ENCODE assay signal across 25 cellular contexts in the genomic region with DNA sequence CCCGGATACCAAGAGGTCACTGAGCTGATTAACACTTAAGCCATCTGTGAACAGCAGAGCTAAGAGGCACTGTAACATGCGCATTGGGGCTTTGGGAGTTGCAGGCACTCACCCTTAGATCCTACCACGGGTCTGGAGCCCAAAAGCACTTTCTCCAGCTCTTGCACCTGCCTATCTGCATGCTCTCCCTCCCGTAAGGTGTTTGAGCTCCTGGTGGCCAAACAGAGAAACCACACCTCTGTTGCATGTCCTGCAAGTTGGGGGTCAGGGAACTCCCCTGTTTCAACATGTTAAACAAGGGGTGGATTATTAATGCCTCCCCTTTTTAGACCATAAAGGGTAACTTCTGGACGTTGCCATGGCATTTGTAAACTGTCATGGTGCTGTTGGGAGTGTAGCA. TPM values are rescaled to one million over a fixed set of nuclear protein-coding genes. Genes with fewer than 3 reads are reported as not detected.
A peak's percentile ranks its signal among the peaks of the same experiment; 100 is the strongest.
DNase-seq lines count a peak whose midpoint lies in the region; ATAC-seq and TF ChIP-seq lines count a peak whose summit lies in the region.
"Had no signal": no experiment of that assay in that cellular context is flagged by ENCODE, and none has a peak within 500 bp of the region (broad histone marks: within the 10 kb centered on the region; RNA-seq: fewer than 3 reads in every experiment).

No MANE protein-coding gene starts in this region.

- H3K4me3 ChIP-seq in GM23338 (no peak overlapping the region), WERI-Rb-1 (ENCODE audit: low read depth, low read length) (no peak overlapping the region), esophagus muscularis mucosa (no peak overlapping the region), Karpas-422 (ENCODE audit: low read length) (no peak overlapping the region)
- H3K4me3 ChIP-seq: SJCRH30 had no signal

- TF ChIP-seq POLR2A in esophagus muscularis mucosa (IDR thresholded peaks at IDR 0.05; ENCODE audit: low read depth) = no peak

- H3K27ac Mint-ChIP-seq in GM23338 (no peak overlapping the region), glutamatergic neuron (ENCODE audit: unreplicated experiment) (no peak overlapping the region)
- H3K27ac Mint-ChIP-seq: CD14-positive monocyte, T-helper 17 cell had no signal

- H3K4me1 Mint-ChIP-seq in GM23338 (no peaks in the 10 kb centered on the region), glutamatergic neuron (ENCODE audit: low read depth, unreplicated experiment) (no peaks in the 10 kb centered on the region)
- H3K4me1 Mint-ChIP-seq: CD14-positive monocyte; CD8-positive, alpha-beta memory T cell had no signal

- H3K4me2 ChIP-seq in GM23338 (no peak overlapping the region), Karpas-422 (ENCODE audit: low read depth, low read length, poor library complexity, severe bottlenecking) (no peak overlapping the region)

- ATAC-seq in GM23338 = no peak
- no peak for ATAC-seq in GM19467 (IDR thresholded peaks at IDR 0.05; ENCODE audit: unreplicated experiment)
- ATAC-seq: SK-N-SH treated with all-trans-retinoic acid at 6 μM for 48 hours, T-helper 17 cell had no signal

- no peaks in the 10 kb centered on the region for H3F3A ChIP-seq in GM23338 (replicated peaks; ENCODE audit: low read depth)

- DNase-seq in DMS53 (lab: John Stamatoyannopoulos, UW) (peak; percentile 8), DMS53 treated with DMSO at 0.1 percent for 48 hours (lab: John Stamatoyannopoulos, UW; ENCODE audit: unreplicated experiment) (no peak), GM23338 (ENCODE audit: low spot score) (peak; percentile 9), WERI-Rb-1 (peak; percentile 74), glutamatergic neuron (no peak), esophagus muscularis mucosa (ENCODE audit: extremely low spot score) (no peak), Karpas-422 (no peak)
- DNase-seq: BE2C; CD8-positive, alpha-beta memory T cell; DMS 273 treated with DMSO at 0.1 percent for 48 hours; DND-41; H7; MV-4-11; NCI-H2029; NCI-H446 treated with DMSO at 0.1 percent for 48 hours; NCI-H526; SJCRH30; T-helper 17 cell had no signal

- H3K9ac ChIP-seq in Karpas-422 (ENCODE audit: low read length) = no peak overlapping the region

- intact Hi-C loops in esophagus muscularis mucosa (cut with DNase I) = no loop called here

- H3K27me3 Mint-ChIP-seq in GM23338 (ENCODE audit: insufficient read depth, low read depth, poor library complexity) (no peaks in the 10 kb centered on the region), glutamatergic neuron (ENCODE audit: unreplicated experiment) (peaks cover 3% of the 10 kb centered on the region)

- no peaks in the 10 kb centered on the region for H3K27me3 ChIP-seq in GM23338 (ENCODE audit: insufficient read depth)
- H3K27me3 ChIP-seq in WERI-Rb-1 (ENCODE audit: insufficient read depth, low read depth, severe bottlenecking) = no peaks in the 10 kb centered on the region
- H3K27me3 ChIP-seq in esophagus muscularis mucosa = no peaks in the 10 kb centered on the region
- H3K27me3 ChIP-seq in Karpas-422 (ENCODE audit: low read length) = 0 out of 2 replicates have a peak, but pooled peaks cover under 1% of the 10 kb centered on the region
- H3K27me3 ChIP-seq: BE2C, SJCRH30 had no signal

- H3K27ac ChIP-seq in GM23338 (ENCODE audit: low read depth) (no peak overlapping the region), WERI-Rb-1 (no peak overlapping the region), esophagus muscularis mucosa (replicated peaks in 1 of 4) (no peak overlapping the region), Karpas-422 (ENCODE audit: low read length) (no peak overlapping the region)
- H3K27ac ChIP-seq: 22Rv1, SJCRH30 had no signal

- TF ChIP-seq CTCF in GM23338 (conservative IDR thresholded peaks at IDR 0.05; ENCODE audit: low read depth in 2 of 2) (peak in 1 of 2 experiments; percentile 32; a peak in 2 of 4 replicates), WERI-Rb-1 (IDR thresholded peaks at IDR 0.05; ENCODE audit: low read depth, low read length) (peak; percentile 18; the same call in 1 of the 2 replicates), glutamatergic neuron (IDR thresholded peaks at IDR 0.05; ENCODE audit: partially characterized antibody, unreplicated experiment) (peak; percentile 38), esophagus muscularis mucosa (IDR thresholded peaks at IDR 0.05) (no peak)

- H4K20me1 ChIP-seq in GM23338 (replicated peaks; ENCODE audit: insufficient read depth) (no peaks in the 10 kb centered on the region), Karpas-422 (ENCODE audit: insufficient read depth, low read depth, low read length) (no peaks in the 10 kb centered on the region)

- no peaks in the 10 kb centered on the region for H3K79me2 ChIP-seq in GM23338 (replicated peaks; ENCODE audit: insufficient read depth)
- H3K79me2 ChIP-seq in Karpas-422 (ENCODE audit: low read length) = no peaks in the 10 kb centered on the region

- no peak overlapping the region for H2AFZ ChIP-seq in GM23338
- no peak overlapping the region for H2AFZ ChIP-seq in Karpas-422 (ENCODE audit: low read length)

- H3K4me1 ChIP-seq in GM23338 (ENCODE audit: insufficient read depth) (no peaks in the 10 kb centered on the region), esophagus muscularis mucosa (no peaks in the 10 kb centered on the region), Karpas-422 (ENCODE audit: low read length) (no peaks in the 10 kb centered on the region)
- H3K4me1 ChIP-seq: BE2C, SJCRH30 had no signal

- H3K9me3 ChIP-seq in WERI-Rb-1 (ENCODE audit: severe bottlenecking) (peaks cover 6% of the 10 kb centered on the region), esophagus muscularis mucosa (no peaks in the 10 kb centered on the region), Karpas-422 (ENCODE audit: low read length) (no peaks in the 10 kb centered on the region)
- H3K9me3 ChIP-seq: BE2C, SJCRH30 had no signal

- H3K36me3 Mint-ChIP-seq in GM23338 (ENCODE audit: low read depth) = no peaks in the 10 kb centered on the region
- no peaks in the 10 kb centered on the region for H3K36me3 Mint-ChIP-seq in glutamatergic neuron (ENCODE audit: unreplicated experiment)
- H3K36me3 Mint-ChIP-seq: CD14-positive monocyte; CD8-positive, alpha-beta memory T cell had no signal

- 80% methylated on average over 4 of the region's 5 CpGs for WGBS in esophagus muscularis mucosa

- H3K36me3 ChIP-seq in GM23338 (ENCODE audit: insufficient read depth) (no peaks in the 10 kb centered on the region), WERI-Rb-1 (no peaks in the 10 kb centered on the region), esophagus muscularis mucosa (no peaks in the 10 kb centered on the region), Karpas-422 (ENCODE audit: insufficient read depth, low read length) (no peaks in the 10 kb centered on the region)
- H3K36me3 ChIP-seq: BE2C, SJCRH30 had no signal

- no peak overlapping the region for H3K4me3 Mint-ChIP-seq in GM23338
- H3K4me3 Mint-ChIP-seq in glutamatergic neuron (ENCODE audit: unreplicated experiment) = no peak overlapping the region
- H3K4me3 Mint-ChIP-seq: CD14-positive monocyte; CD8-positive, alpha-beta memory T cell; T-helper 17 cell had no signal

- H3K9me2 ChIP-seq in GM23338 (ENCODE audit: insufficient read depth) (no peaks in the 10 kb centered on the region; the same call in 1 of the 2 replicates), Karpas-422 (replicated peaks; ENCODE audit: insufficient read depth, low read length) (no peaks in the 10 kb centered on the region)

- H3K9me3 Mint-ChIP-seq in GM23338 (no peaks in the 10 kb centered on the region), glutamatergic neuron (ENCODE audit: unreplicated experiment) (no peaks in the 10 kb centered on the region)

- TF ChIP-seq EP300 in esophagus muscularis mucosa (IDR thresholded peaks at IDR 0.05) = no peak

TF ChIP-seq in GM23338, 12 proteins besides CTCF, POLR2A, EP300 and RAD21 (continues in another document):
- no peak for TF ChIP-seq ZNF114 (CRISPR knock-in tag; IDR thresholded peaks at IDR 0.05)
- no peak for TF ChIP-seq CREB1 (CRISPR knock-in tag; IDR thresholded peaks at IDR 0.05; ENCODE audit: low read depth)
- no peak for TF ChIP-seq EZH2phosphoT487 (IDR thresholded peaks at IDR 0.05; ENCODE audit: unreplicated experiment)
- no peak for TF ChIP-seq NANOG (IDR thresholded peaks at IDR 0.05; ENCODE audit: borderline replicate concordance)
- TF ChIP-seq, protein P1, sequence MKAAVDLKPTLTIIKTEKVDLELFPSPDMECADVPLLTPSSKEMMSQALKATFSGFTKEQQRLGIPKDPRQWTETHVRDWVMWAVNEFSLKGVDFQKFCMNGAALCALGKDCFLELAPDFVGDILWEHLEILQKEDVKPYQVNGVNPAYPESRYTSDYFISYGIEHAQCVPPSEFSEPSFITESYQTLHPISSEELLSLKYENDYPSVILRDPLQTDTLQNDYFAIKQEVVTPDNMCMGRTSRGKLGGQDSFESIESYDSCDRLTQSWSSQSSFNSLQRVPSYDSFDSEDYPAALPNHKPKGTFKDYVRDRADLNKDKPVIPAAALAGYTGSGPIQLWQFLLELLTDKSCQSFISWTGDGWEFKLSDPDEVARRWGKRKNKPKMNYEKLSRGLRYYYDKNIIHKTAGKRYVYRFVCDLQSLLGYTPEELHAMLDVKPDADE (IDR thresholded peaks at IDR 0.05) = no peak

RNA-seq across cellular contexts. Expression of gene GYPA, which starts 49.8 kb away (rescaled TPM):
- not detected in 2 replicates for total RNA-seq in GM23338 (2014; rRNA removed; shearing (Covaris generic))
- polyA plus RNA-seq in GM23338 (2016; fragmentation: Nextera tagmentation; extraction: Ambion mirVana) = not detected in 2 replicates
- total RNA-seq in glutamatergic neuron (ENCODE audit: unreplicated experiment) (1.3 TPM), esophagus muscularis mucosa (not detected)
- total RNA-seq in Karpas-422 (2014; rRNA removed; shearing (Covaris generic); ENCODE audit: low replicate concordance) = not detected in 2 replicates
- total RNA-seq: CD8-positive, alpha-beta memory T cell; H7; HT-29; LHCN-M2; MCF 10A; T-helper 17 cell had no signal
- polyA plus RNA-seq: CD14-positive monocyte; CD8-positive, alpha-beta memory T cell had no signal

Comparison
In these comparisons a context has a peak if more than half of its experiments do, and no peak if none do; other contexts are left out.
1. DNase-seq: peak in DMS53 (single experiment), GM23338 (single experiment) and WERI-Rb-1 (single experiment); none in DMS53 treated with DMSO at 0.1 percent for 48 hours (single experiment), glutamatergic neuron (single experiment), esophagus muscularis mucosa (single experiment) and Karpas-422 (single experiment).
2. CTCF ChIP-seq: peak in WERI-Rb-1 (single experiment) and glutamatergic neuron (single experiment); none in esophagus muscularis mucosa (0 of 3).